Comparison of ENCODE assay signal across 14 cellular contexts in the genomic region with DNA sequence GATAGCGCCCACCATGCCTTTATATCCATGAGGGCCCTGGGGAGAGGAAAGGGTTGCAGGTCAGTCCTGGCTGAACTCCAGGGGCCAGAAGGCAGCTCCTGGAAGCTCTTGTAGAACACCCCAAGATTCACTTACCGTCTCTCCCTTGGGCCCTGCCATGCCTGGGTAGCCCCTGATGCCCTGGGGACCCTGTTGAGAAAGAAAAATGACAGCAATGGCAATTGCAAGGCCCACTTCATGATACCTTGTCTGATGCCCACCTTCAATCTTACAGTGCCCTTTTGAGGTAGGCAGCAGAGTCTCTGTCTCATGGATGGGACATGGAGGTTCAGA. TPM values are rescaled to one million over a fixed set of nuclear protein-coding genes. Genes with fewer than 3 reads are reported as not detected.
A peak's percentile ranks its signal among the peaks of the same experiment; 100 is the strongest.
DNase-seq lines count a peak whose midpoint lies in the region; ATAC-seq, FAIRE-seq and TF ChIP-seq lines count a peak whose summit lies in the region.
"Had no signal": no experiment of that assay in that cellular context is flagged by ENCODE, and none has a peak within 500 bp of the region (broad histone marks: within the 10 kb centered on the region; RNA-seq: fewer than 3 reads in every experiment).

No MANE protein-coding gene starts in this region.

- CTCF ChIA-PET in H1 (lab: Charles Lee; ENCODE audit: partially characterized antibody): interaction anchor here (0.6 to 2.7 kb wide), 8 partner anchors 9 to 167 kb away, joined by 3 to 13 read pairs (median 4); no protein-coding TSS in a partner anchor
- CTCF ChIA-PET in RWPE1 (lab: Yijun Ruan, JAX): no interaction called here

- H3K9ac ChIP-seq in BLaER1: no peak overlapping the region
- no peak overlapping the region for H3K9ac ChIP-seq in H1 (replicated peaks in 1 of 4; ENCODE audit: extremely low read depth in 1 of 4, low read depth in 3 of 4, low read length in 3 of 4)

- no peak for TF ChIP-seq EP300 in H1 (IDR thresholded peaks at IDR 0.05; ENCODE audit: borderline replicate concordance in 1 of 2, low read depth in 2 of 2, low read length in 2 of 2)

- H3K4me1 ChIP-seq in BLaER1 (peaks cover 56% of the 10 kb centered on the region), H1 (replicated peaks in 1 of 4; ENCODE audit: control insufficient read depth in 3 of 4, insufficient read depth in 4 of 4, low read length in 3 of 4) (peaks cover 5 to 9% (median 7%) of the 10 kb centered on the region in 4 experiments), osteoblast (ENCODE audit: insufficient read depth, low read length) (peaks cover 7% of the 10 kb centered on the region), gastrocnemius medialis (no peaks in the 10 kb centered on the region)

- 0 out of 2 replicates have a peak overlapping the region, but pooled peaks have one; percentile 9 for H2BK12ac ChIP-seq in H1 (ENCODE audit: low read depth, low read length)

- H3K27ac ChIP-seq in BLaER1: no peak overlapping the region
- H3K27ac ChIP-seq in H1 (ENCODE audit: low read depth, low read length): no peak overlapping the region
- H3K27ac ChIP-seq in osteoblast (ENCODE audit: low read depth, low read length): no peak overlapping the region
- H3K27ac ChIP-seq in RWPE1: no peak overlapping the region
- H3K27ac ChIP-seq in gastrocnemius medialis: no peak overlapping the region
- H3K27ac ChIP-seq: 22Rv1 had no signal

- no peak overlapping the region for H4K8ac ChIP-seq in H1 (ENCODE audit: extremely low read depth, insufficient read depth, low read length)

- TF ChIP-seq RAD21 in H1 (IDR thresholded peaks at IDR 0.05 in 1 of 2, conservative IDR thresholded peaks at IDR 0.05 in 1 of 2; ENCODE audit: low read depth in 2 of 2, low read length in 2 of 2): no peak

- TF ChIP-seq POLR2A in H1 (IDR thresholded peaks at IDR 0.05; ENCODE audit: control extremely low read depth in 1 of 2, low read depth in 2 of 2, low read length in 2 of 2): no peak
- no peak for TF ChIP-seq POLR2A in gastrocnemius medialis (IDR thresholded peaks at IDR 0.05)

- H4K20me1 ChIP-seq in BLaER1 (no peaks in the 10 kb centered on the region), H1 (replicated peaks in 1 of 2; ENCODE audit: control insufficient read depth in 1 of 2, insufficient read depth in 2 of 2, low read length in 2 of 2) (peaks cover 0 to 3% of the 10 kb centered on the region in 2 experiments), osteoblast (ENCODE audit: insufficient read depth, low read length) (no peaks in the 10 kb centered on the region)

- TF ChIP-seq CTCF in H1 (IDR thresholded peaks at IDR 0.05; ENCODE audit: control extremely low read depth in 1 of 3, insufficient read depth in 1 of 3, low read depth in 1 of 3, low read length in 3 of 3) (no peak), osteoblast (IDR thresholded peaks at IDR 0.05; ENCODE audit: extremely low read depth, low read depth, low read length) (no peak), RWPE1 (conservative IDR thresholded peaks at IDR 0.05; ENCODE audit: low read depth) (no peak), gastrocnemius medialis (IDR thresholded peaks at IDR 0.05 in 4 of 5, conservative IDR thresholded peaks at IDR 0.05 in 1 of 5) (no peak)

- H3K4ac ChIP-seq in H1 (replicated peaks; ENCODE audit: insufficient read length, low read depth, low read length): no peak overlapping the region

- 96% methylated on average over 2 of the region's 2 CpGs; no CpG with 5 or more reads in 1 of the 2 experiments for WGBS in H1 (ENCODE audit: extremely low coverage in 1 of 2, insufficient coverage in 1 of 2, insufficient read length in 1 of 2, insufficient replicate concordance in 2 of 2, low coverage in 1 of 2, low lambda C conversion rate in 2 of 2, missing lambda C conversion rate in 1 of 2), 2 experiments

- H3K14ac ChIP-seq in H1 (ENCODE audit: insufficient read length): no peak overlapping the region

- no peaks in the 10 kb centered on the region for H3K79me1 ChIP-seq in H1 (ENCODE audit: low read depth, low read length)

- no peak overlapping the region for H2BK5ac ChIP-seq in H1 (ENCODE audit: low read depth, low read length)

- H3K9me3 Mint-ChIP-seq in activated T-helper 17 cell treated with anti-CD3 and anti-CD28 coated beads, Interleukin-2, amount 50 U/mL, for 72 hours: no peaks in the 10 kb centered on the region
- H3K9me3 Mint-ChIP-seq: CD4-positive, CD25-positive, alpha-beta regulatory T cell; GM23338; H9 had no signal

- no peak overlapping the region for H3K4me3 Mint-ChIP-seq in activated T-helper 17 cell treated with anti-CD3 and anti-CD28 coated beads, Interleukin-2, amount 50 U/mL, for 72 hours
- H3K4me3 Mint-ChIP-seq: GM23338 had no signal

- no peak overlapping the region for H3K56ac ChIP-seq in H1 (replicated peaks; ENCODE audit: insufficient read length, low read depth, low read length)

- in situ Hi-C loops in gastrocnemius medialis (cut with MboI; ENCODE audit: low sequenced_read_pairs in 4 of 4): no loop called here

- peaks cover 4% of the 10 kb centered on the region for H3K4me1 Mint-ChIP-seq in activated T-helper 17 cell treated with anti-CD3 and anti-CD28 coated beads, Interleukin-2, amount 50 U/mL, for 72 hours

- POLR2A ChIA-PET in H1 (lab: Charles Lee; ENCODE audit: partially characterized antibody): no interaction called here
- POLR2A ChIA-PET in RWPE1 (lab: Yijun Ruan, JAX; ENCODE audit: low non-redundant PET): no interaction called here

- FAIRE-seq in H1 (lab: Jason Lieb, UNC): no peak
- FAIRE-seq: GM18507 had no signal

- H3K27me3 Mint-ChIP-seq in activated T-helper 17 cell treated with anti-CD3 and anti-CD28 coated beads, Interleukin-2, amount 50 U/mL, for 72 hours: no peaks in the 10 kb centered on the region
- H3K27me3 Mint-ChIP-seq: CD4-positive, CD25-positive, alpha-beta regulatory T cell had no signal

- DNase-seq in H1 (ENCODE audit: low read depth in 1 of 2, low spot score in 2 of 2) (no peak), osteoblast (ENCODE audit: insufficient read length, low spot score, missing footprints) (peak; percentile 31), RWPE1 (ENCODE audit: low spot score) (no peak), HK-2 (ENCODE audit: unreplicated experiment) (no peak), gastrocnemius medialis (no peak)
- DNase-seq: CD4-positive, CD25-positive, alpha-beta regulatory T cell; DMS 273 treated with DMSO at 0.1 percent for 48 hours; H9 had no signal

- H3K4me2 ChIP-seq in BLaER1: peak overlapping the region; percentile 48
- H3K4me2 ChIP-seq in H1 (ENCODE audit: insufficient read depth in 1 of 2, low read depth in 2 of 2, low read length in 2 of 2): no peak overlapping the region
- H3K4me2 ChIP-seq in osteoblast (ENCODE audit: insufficient read depth, low read length): no peak overlapping the region
- H3K4me2 ChIP-seq: GM23338 had no signal

- peak overlapping the region; percentile 21 for H3K27ac Mint-ChIP-seq in activated T-helper 17 cell treated with anti-CD3 and anti-CD28 coated beads, Interleukin-2, amount 50 U/mL, for 72 hours
- H3K27ac Mint-ChIP-seq: GM23338, H9 had no signal

- H2AFZ ChIP-seq in H1 (ENCODE audit: low read length) (no peak overlapping the region), osteoblast (ENCODE audit: low read length) (no peak overlapping the region)
- H2AFZ ChIP-seq: GM23338 had no signal

- H4K5ac ChIP-seq in H1 (ENCODE audit: insufficient read length, low read depth, low read length): no peak overlapping the region

- H3K9me3 ChIP-seq in BLaER1: no peaks in the 10 kb centered on the region
- no peaks in the 10 kb centered on the region for H3K9me3 ChIP-seq in H1 (ENCODE audit: insufficient read depth in 2 of 2, low read depth in 1 of 2, low read length in 1 of 2)
- H3K9me3 ChIP-seq in osteoblast (ENCODE audit: low read depth, low read length): no peaks in the 10 kb centered on the region
- no peaks in the 10 kb centered on the region for H3K9me3 ChIP-seq in gastrocnemius medialis

- intact Hi-C loops in gastrocnemius medialis (cut with DNase I; ENCODE audit: low total_unique reads): no loop called here

- H3K27me3 ChIP-seq in BLaER1 (no peaks in the 10 kb centered on the region), H1 (replicated peaks in 1 of 4; ENCODE audit: control insufficient read depth in 3 of 4, extremely low read depth in 1 of 4, insufficient read depth in 3 of 4, low read length in 3 of 4) (peaks cover 0 to 19% (median 16%) of the 10 kb centered on the region in 4 experiments; a peak in 6 of 7 replicates), osteoblast (ENCODE audit: insufficient read depth, low read length) (no peaks in the 10 kb centered on the region), gastrocnemius medialis (peaks cover 0 to 4% (median 2%) of the 10 kb centered on the region in 3 donors)

- H2BK120ac ChIP-seq in H1 (replicated peaks; ENCODE audit: low read depth, low read length): no peak overlapping the region

- H3K23ac ChIP-seq in H1 (ENCODE audit: insufficient read length): no peak overlapping the region

- no peak overlapping the region for H3K18ac ChIP-seq in H1 (ENCODE audit: extremely low read depth, low read length)

- no peak overlapping the region for H2BK20ac ChIP-seq in H1 (ENCODE audit: low read length)

- peaks cover 2% of the 10 kb centered on the region; the same call in 1 of the 2 replicates for H3K23me2 ChIP-seq in H1 (ENCODE audit: low read depth, low read length)

- H2AK5ac ChIP-seq in H1 (ENCODE audit: low read depth, low read length): no peak overlapping the region

- no peak overlapping the region for H2BK15ac ChIP-seq in H1 (ENCODE audit: low read length)

- no peak overlapping the region for H4K91ac ChIP-seq in H1 (replicated peaks; ENCODE audit: insufficient read length, low read length)

- H3K36me3 Mint-ChIP-seq in activated T-helper 17 cell treated with anti-CD3 and anti-CD28 coated beads, Interleukin-2, amount 50 U/mL, for 72 hours (ENCODE audit: low read depth): no peaks in the 10 kb centered on the region
- H3K36me3 Mint-ChIP-seq: CD4-positive, CD25-positive, alpha-beta regulatory T cell had no signal

- H3K79me2 ChIP-seq in H1 (ENCODE audit: control insufficient read depth in 1 of 2, insufficient read depth in 2 of 2, low read length in 2 of 2): no peaks in the 10 kb centered on the region
- no peaks in the 10 kb centered on the region for H3K79me2 ChIP-seq in osteoblast (ENCODE audit: insufficient read depth, low read length)

- H3K4me3 ChIP-seq in BLaER1: no peak overlapping the region
- no peak overlapping the region for H3K4me3 ChIP-seq in H1 (ENCODE audit: extremely low read depth in 1 of 4, insufficient read depth in 2 of 4, low read depth in 3 of 4, low read length in 4 of 4)
- H3K4me3 ChIP-seq in osteoblast (ENCODE audit: insufficient read depth, low read length): no peak overlapping the region
- H3K4me3 ChIP-seq in gastrocnemius medialis: no peak overlapping the region
- H3K4me3 ChIP-seq: GM23338 had no signal

- H3K36me3 ChIP-seq in BLaER1: no peaks in the 10 kb centered on the region
- no peaks in the 10 kb centered on the region for H3K36me3 ChIP-seq in H1 (ENCODE audit: control insufficient read depth in 2 of 4, insufficient read depth in 4 of 4, low read length in 3 of 4)
- H3K36me3 ChIP-seq in osteoblast (ENCODE audit: insufficient read depth, low read length): no peaks in the 10 kb centered on the region
- H3K36me3 ChIP-seq in gastrocnemius medialis: no peaks in the 10 kb centered on the region

- no peak for ATAC-seq in activated T-helper 17 cell treated with anti-CD3 and anti-CD28 coated beads, Interleukin-2, amount 50 U/mL, for 72 hours (replicated peaks)
- ATAC-seq in HG02759 (IDR thresholded peaks at IDR 0.05; ENCODE audit: unreplicated experiment) (no peak), gastrocnemius medialis (no peak)
- ATAC-seq: GM23338 had no signal

RNA-seq across cellular contexts. Expression of a gene that starts 7.0 kb away (rescaled TPM):
- 10 to 100 TPM in 1 of 2 donors, 1 to 10 TPM in 1; 7.5 to 18.9 TPM for total RNA-seq in activated T-helper 17 cell treated with anti-CD3 and anti-CD28 coated beads, Interleukin-2, amount 50 U/mL, for 72 hours
- total RNA-seq in H1 (2021; fragmentation: NEBNext Ultra II Directional; extraction: Animal tissue kit (Norgen Biotek cat#: 25700)): 2.7 and 3.2 TPM in 2 replicates
- 3.3 and 3.7 TPM in 2 replicates for polyA plus RNA-seq in H1 (2011; rRNA removed)
- 3.6 TPM for polyA plus RNA-seq in H1 (2011; cell fraction: cytosol; rRNA removed)
- polyA plus RNA-seq in H1 (2011; cell fraction: nucleus; rRNA removed): 20.4 TPM
- 4.1 to 5.4 TPM (median 5.3 TPM) in 4 replicates for polyA plus RNA-seq in H1 (2012, experiment 1 of 2)
- polyA plus RNA-seq in H1 (2012, experiment 2 of 2): 6.8 TPM
- 3.5 TPM for polyA plus RNA-seq in H1 (2013, experiment 1 of 2)
- polyA plus RNA-seq in H1 (2013, experiment 2 of 2): 3.2 TPM
- polyA minus RNA-seq in H1 (2011; rRNA and poly(A)+ RNA removed): 0.54 and 0.63 TPM in 2 replicates
- 1.7 TPM for polyA minus RNA-seq in H1 (2011; cell fraction: cytosol; rRNA and poly(A)+ RNA removed)
- 1.7 TPM for polyA minus RNA-seq in H1 (2011; cell fraction: nucleus; rRNA and poly(A)+ RNA removed)
- total RNA-seq in osteoblast (0.36 and 0.88 TPM in 2 replicates), gastrocnemius medialis (1 to 10 TPM in 1 of 4 donors, under 1 TPM in 1, not detected in 2; 0.07 to 8.9 TPM)

RNA-seq across cellular contexts. Expression of a gene that starts 52.1 kb away (rescaled TPM):
- 10 to 100 TPM; 26.1 to 36.4 TPM for total RNA-seq in activated T-helper 17 cell treated with anti-CD3 and anti-CD28 coated beads, Interleukin-2, amount 50 U/mL, for 72 hours
- total RNA-seq in H1 (2021; fragmentation: NEBNext Ultra II Directional; extraction: Animal tissue kit (Norgen Biotek cat#: 25700)): 41.5 and 42.9 TPM in 2 replicates
- polyA plus RNA-seq in H1 (2011; rRNA removed): 7.9 and 12.7 TPM in 2 replicates
- 15.7 TPM for polyA plus RNA-seq in H1 (2011; cell fraction: cytosol; rRNA removed)
- polyA plus RNA-seq in H1 (2011; cell fraction: nucleus; rRNA removed): 5.6 TPM
- 15.9 to 30.3 TPM (median 18.2 TPM) in 4 replicates for polyA plus RNA-seq in H1 (2012, experiment 1 of 2)
- polyA plus RNA-seq in H1 (2012, experiment 2 of 2): 2.7 TPM
- 58.1 TPM for polyA plus RNA-seq in H1 (2013, experiment 1 of 2)
- 63.2 TPM for polyA plus RNA-seq in H1 (2013, experiment 2 of 2)
- polyA minus RNA-seq in H1 (2011; rRNA and poly(A)+ RNA removed): 15.8 and 18.8 TPM in 2 replicates
- polyA minus RNA-seq in H1 (2011; cell fraction: cytosol; rRNA and poly(A)+ RNA removed): 25.6 TPM
- 12.8 TPM for polyA minus RNA-seq in H1 (2011; cell fraction: nucleus; rRNA and poly(A)+ RNA removed)
- total RNA-seq in osteoblast (72.4 and 77.2 TPM in 2 replicates), gastrocnemius medialis (10 to 100 TPM; 19.9 to 31.9 (median 24.0) TPM)
